In the genomic region with DNA sequence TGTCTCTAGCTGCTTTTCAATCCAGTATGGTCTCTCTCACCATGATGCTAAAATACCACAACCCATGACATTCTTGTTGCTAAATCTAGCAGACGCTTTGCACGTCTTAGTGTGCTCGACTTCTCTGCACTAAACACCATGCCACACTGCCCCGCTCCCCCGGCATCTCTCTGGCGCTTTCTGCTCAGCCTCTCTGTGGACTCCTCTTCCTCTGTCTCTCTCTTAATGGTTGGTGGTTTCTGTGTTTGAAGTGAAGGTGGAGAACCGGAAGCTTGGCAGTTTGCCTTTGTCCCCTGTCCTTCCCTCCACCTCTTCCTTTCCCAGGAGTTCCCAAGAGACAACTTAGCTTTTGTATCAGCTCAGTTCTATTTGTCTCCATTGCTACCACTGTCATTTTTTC, we compare ENCODE assay signal across 15 cellular contexts. TPM values are rescaled to one million over a fixed set of nuclear protein-coding genes. Genes with fewer than 3 reads are reported as not detected.
A peak's percentile ranks its signal among the peaks of the same experiment; 100 is the strongest.
DNase-seq lines count a peak whose midpoint lies in the region; ATAC-seq and TF ChIP-seq lines count a peak whose summit lies in the region.
"Had no signal": no experiment of that assay in that cellular context is flagged by ENCODE, and none has a peak within 500 bp of the region (broad histone marks: within the 10 kb centered on the region; RNA-seq: fewer than 3 reads in every experiment).

No MANE protein-coding gene starts in this region.

- intact Hi-C loops in activated CD4-positive, alpha-beta T cell treated with anti-CD3 and anti-CD28 coated beads for 36 hours (cut with DNase I, micrococcal nuclease): no loop called here
- intact Hi-C loops in naive thymus-derived CD4-positive, alpha-beta T cell (cut with micrococcal nuclease): no loop called here
- intact Hi-C loops in sigmoid colon (cut with DNase I): no loop called here

- no peaks in the 10 kb centered on the region for H3K27me3 Mint-ChIP-seq in activated CD4-positive, alpha-beta T cell treated with anti-CD3 and anti-CD28 coated beads for 36 hours
- H3K27me3 Mint-ChIP-seq in T-helper 17 cell: no peaks in the 10 kb centered on the region
- H3K27me3 Mint-ChIP-seq in naive thymus-derived CD4-positive, alpha-beta T cell: no peaks in the 10 kb centered on the region
- no peaks in the 10 kb centered on the region for H3K27me3 Mint-ChIP-seq in GM23338 (ENCODE audit: insufficient read depth, low read depth, poor library complexity)
- H3K27me3 Mint-ChIP-seq: type B pancreatic cell had no signal

- no peaks in the 10 kb centered on the region for H3F3A ChIP-seq in GM23338 (replicated peaks; ENCODE audit: low read depth)

- peaks cover 0 to 19% of the 10 kb centered on the region in 2 donors for H3K4me1 ChIP-seq in naive thymus-derived CD4-positive, alpha-beta T cell (ENCODE audit: control insufficient read depth in 2 of 2, insufficient read depth in 2 of 2, low read length in 2 of 2)
- no peaks in the 10 kb centered on the region for H3K4me1 ChIP-seq in sigmoid colon
- no peaks in the 10 kb centered on the region for H3K4me1 ChIP-seq in GM23338 (ENCODE audit: insufficient read depth)
- H3K4me1 ChIP-seq: gastrocnemius medialis had no signal

- peak overlapping the region; percentile 74 for H3K27ac Mint-ChIP-seq in activated CD4-positive, alpha-beta T cell treated with anti-CD3 and anti-CD28 coated beads for 36 hours
- H3K27ac Mint-ChIP-seq in T-helper 17 cell (peak overlapping the region; percentile 95), GM23338 (no peak overlapping the region)
- H3K27ac Mint-ChIP-seq in naive thymus-derived CD4-positive, alpha-beta T cell: peak overlapping the region; percentile 68 to 88 (median 85)
- H3K27ac Mint-ChIP-seq: type B pancreatic cell had no signal

- peak; percentile 30 for DNase-seq in activated CD4-positive, alpha-beta T cell treated with anti-CD3 and anti-CD28 coated beads for 36 hours
- no peak for DNase-seq in activated CD4-positive, alpha-beta T cell treated with anti-CD3 and anti-CD28 coated beads, Interleukin-2, amount 50 U/mL, for 1 hour
- DNase-seq in T-helper 17 cell: no peak
- DNase-seq in naive thymus-derived CD4-positive, alpha-beta T cell: peak in 2 of 9 donors; percentile 14 to 29
- DNase-seq in sigmoid colon: no peak
- no peak for DNase-seq in NCI-H1092 treated with DMSO at 0.1 percent for 48 hours (lab: John Stamatoyannopoulos, UW)
- DNase-seq in GM23338 (ENCODE audit: low spot score): no peak
- DNase-seq: anterior cingulate cortex, gastrocnemius medialis, NCI-H1105, SK-N-SH had no signal

- H3K4me2 ChIP-seq in GM23338: no peak overlapping the region
- H3K4me2 ChIP-seq: SK-N-SH had no signal

- no peak for TF ChIP-seq EP300 in sigmoid colon (IDR thresholded peaks at IDR 0.05)

- H3K27ac ChIP-seq in naive thymus-derived CD4-positive, alpha-beta T cell (ENCODE audit: low read depth, low read length): peak overlapping the region; percentile 49
- H3K27ac ChIP-seq in sigmoid colon (no peak overlapping the region), GM23338 (ENCODE audit: low read depth) (no peak overlapping the region)
- H3K27ac ChIP-seq: gastrocnemius medialis, skin epidermis had no signal

- no peaks in the 10 kb centered on the region for H4K20me1 ChIP-seq in GM23338 (replicated peaks; ENCODE audit: insufficient read depth)

- no peaks in the 10 kb centered on the region for H3K9me2 ChIP-seq in GM23338 (ENCODE audit: insufficient read depth)
- H3K9me2 ChIP-seq: SK-N-SH had no signal

- peak; percentile 74 for ATAC-seq in activated CD4-positive, alpha-beta T cell treated with anti-CD3 and anti-CD28 coated beads for 36 hours
- ATAC-seq in GM21515 (IDR thresholded peaks at IDR 0.05; ENCODE audit: unreplicated experiment): peak; percentile 60
- ATAC-seq in T-helper 17 cell: peak; percentile 82
- peak; percentile 80 for ATAC-seq in naive thymus-derived CD4-positive, alpha-beta T cell
- no peak for ATAC-seq in GM23338
- ATAC-seq: gastrocnemius medialis had no signal

- no peaks in the 10 kb centered on the region for H3K9me3 ChIP-seq in T-helper 17 cell (ENCODE audit: control insufficient read depth, low read length, poor library complexity, severe bottlenecking)
- no peaks in the 10 kb centered on the region for H3K9me3 ChIP-seq in naive thymus-derived CD4-positive, alpha-beta T cell (ENCODE audit: control insufficient read depth in 2 of 3, low read length in 3 of 3)
- H3K9me3 ChIP-seq in sigmoid colon: no peaks in the 10 kb centered on the region
- H3K9me3 ChIP-seq: gastrocnemius medialis, SK-N-SH had no signal

- no peak for TF ChIP-seq POLR2A in sigmoid colon (IDR thresholded peaks at IDR 0.05)

- TF ChIP-seq CTCF in sigmoid colon (IDR thresholded peaks at IDR 0.05): no peak
- no peak for TF ChIP-seq CTCF in GM23338 (conservative IDR thresholded peaks at IDR 0.05; ENCODE audit: low read depth in 2 of 2)

- POLR2A ChIA-PET in activated CD4-positive, alpha-beta T cell treated with anti-CD3 and anti-CD28 coated beads for 36 hours (lab: Charles Lee): no interaction called here
- POLR2A ChIA-PET in naive thymus-derived CD4-positive, alpha-beta T cell (lab: Charles Lee): interaction anchor here (0.7 to 1.5 kb wide), 3 partner anchors 9 to 39 kb away, joined by 5 to 6 read pairs (median 6); a partner anchor contains a TSS

- H3K4me3 ChIP-seq in naive thymus-derived CD4-positive, alpha-beta T cell (ENCODE audit: low read length): no peak overlapping the region
- H3K4me3 ChIP-seq in sigmoid colon: no peak overlapping the region
- no peak overlapping the region for H3K4me3 ChIP-seq in GM23338
- H3K4me3 ChIP-seq: gastrocnemius medialis, skin epidermis had no signal

- H3K36me3 Mint-ChIP-seq in activated CD4-positive, alpha-beta T cell treated with anti-CD3 and anti-CD28 coated beads for 36 hours (ENCODE audit: low read depth): peaks cover 38% of the 10 kb centered on the region
- H3K36me3 Mint-ChIP-seq in T-helper 17 cell (ENCODE audit: low read depth): peaks cover 18% of the 10 kb centered on the region
- H3K36me3 Mint-ChIP-seq in naive thymus-derived CD4-positive, alpha-beta T cell: peaks cover 25 to 50% (median 44%) of the 10 kb centered on the region in 5 donors
- H3K36me3 Mint-ChIP-seq in GM23338 (ENCODE audit: low read depth): peaks cover 28% of the 10 kb centered on the region

- peaks cover 37% of the 10 kb centered on the region for H3K4me1 Mint-ChIP-seq in activated CD4-positive, alpha-beta T cell treated with anti-CD3 and anti-CD28 coated beads for 36 hours
- H3K4me1 Mint-ChIP-seq in T-helper 17 cell (peaks cover 42% of the 10 kb centered on the region), GM23338 (no peaks in the 10 kb centered on the region)
- H3K4me1 Mint-ChIP-seq in naive thymus-derived CD4-positive, alpha-beta T cell: peaks cover 40 to 82% (median 64%) of the 10 kb centered on the region in 7 donors
- H3K4me1 Mint-ChIP-seq: neural crest cell had no signal

- H3K27me3 ChIP-seq in naive thymus-derived CD4-positive, alpha-beta T cell (ENCODE audit: control insufficient read depth in 2 of 2, insufficient read depth in 2 of 2, low read length in 2 of 2): no peaks in the 10 kb centered on the region
- H3K27me3 ChIP-seq in sigmoid colon (no peaks in the 10 kb centered on the region), GM23338 (ENCODE audit: insufficient read depth) (no peaks in the 10 kb centered on the region)
- H3K27me3 ChIP-seq: gastrocnemius medialis had no signal

- no peak overlapping the region for H3K4me3 Mint-ChIP-seq in activated CD4-positive, alpha-beta T cell treated with anti-CD3 and anti-CD28 coated beads for 36 hours
- peak overlapping the region; percentile 92 for H3K4me3 Mint-ChIP-seq in T-helper 17 cell
- peak overlapping the region in 9 of 10 donors; percentile 13 to 89 (median 69) for H3K4me3 Mint-ChIP-seq in naive thymus-derived CD4-positive, alpha-beta T cell
- no peak overlapping the region for H3K4me3 Mint-ChIP-seq in GM23338
- H3K4me3 Mint-ChIP-seq: neural crest cell, type B pancreatic cell had no signal

- H3K79me2 ChIP-seq in GM23338 (replicated peaks; ENCODE audit: insufficient read depth): no peaks in the 10 kb centered on the region

- WGBS in sigmoid colon, 2 donors: 51 to 82% methylated on average over 7 of the region's 7 CpGs

- H3K36me3 ChIP-seq in naive thymus-derived CD4-positive, alpha-beta T cell (ENCODE audit: control insufficient read depth in 2 of 3, insufficient read depth in 3 of 3, low read length in 3 of 3): peaks cover 18 to 54% (median 51%) of the 10 kb centered on the region in 3 experiments
- peaks cover 15 to 73% (median 44%) of the 10 kb centered on the region in 4 donors for H3K36me3 ChIP-seq in sigmoid colon
- peaks cover 18% of the 10 kb centered on the region for H3K36me3 ChIP-seq in GM23338 (ENCODE audit: insufficient read depth)

- no peak overlapping the region for H2AFZ ChIP-seq in GM23338

- H3K9me3 Mint-ChIP-seq in activated CD4-positive, alpha-beta T cell treated with anti-CD3 and anti-CD28 coated beads for 36 hours (ENCODE audit: low read depth): no peaks in the 10 kb centered on the region
- H3K9me3 Mint-ChIP-seq in naive thymus-derived CD4-positive, alpha-beta T cell: no peaks in the 10 kb centered on the region
- no peaks in the 10 kb centered on the region for H3K9me3 Mint-ChIP-seq in GM23338
- H3K9me3 Mint-ChIP-seq: neural crest cell, type B pancreatic cell had no signal

- CTCF ChIA-PET in activated CD4-positive, alpha-beta T cell treated with anti-CD3 and anti-CD28 coated beads for 36 hours (lab: Charles Lee): interaction anchor here (1.4 to 3.9 kb wide), 4 partner anchors 9 to 261 kb away, joined by 3 to 24 read pairs (median 4); a partner anchor contains a TSS
- CTCF ChIA-PET in naive thymus-derived CD4-positive, alpha-beta T cell (lab: Charles Lee): interaction anchor here (1.0 kb wide), 1 partner anchor 16 kb away, joined by 4 read pairs; no protein-coding TSS in a partner anchor

RNA-seq across cellular contexts. Expression of a gene that starts 8.8 kb away (rescaled TPM):
- 10 to 100 TPM; 74.8 to 79.1 TPM for total RNA-seq in activated CD4-positive, alpha-beta T cell treated with anti-CD3 and anti-CD28 coated beads for 36 hours
- total RNA-seq in T-helper 17 cell (10 to 100 TPM; 76.3 to 87.3 TPM), sigmoid colon (10 to 100 TPM; 30.7 to 68.5 (median 63.3) TPM)
- total RNA-seq in naive thymus-derived CD4-positive, alpha-beta T cell: 100 to 1,000 TPM in 3 of 5 experiments, 10 to 100 TPM in 2; 79.6 to 158 (median 123) TPM
- 10 to 100 TPM; 48.6 to 62.9 TPM for polyA plus RNA-seq in naive thymus-derived CD4-positive, alpha-beta T cell
- polyA plus RNA-seq in sigmoid colon (10 to 100 TPM; 38.8 to 51.2 (median 45.0) TPM), GM23338 (2016; fragmentation: Nextera tagmentation; extraction: Ambion mirVana) (21.9 and 26.2 TPM in 2 replicates)
- 25.4 and 33.0 TPM in 2 replicates for total RNA-seq in GM23338 (2014; rRNA removed; shearing (Covaris generic))

RNA-seq across cellular contexts. Expression of a gene that starts 55.8 kb away (rescaled TPM):
- 10 to 100 TPM in 1 of 2 experiments, 1 to 10 TPM in 1; 9.7 to 11.6 TPM for total RNA-seq in activated CD4-positive, alpha-beta T cell treated with anti-CD3 and anti-CD28 coated beads for 36 hours
- 10 to 100 TPM in 1 of 2 donors, 1 to 10 TPM in 1; 9.9 to 10.7 TPM for total RNA-seq in T-helper 17 cell
- 10 to 100 TPM in 1 of 5 experiments, 1 to 10 TPM in 4; 3.7 to 31.2 (median 4.9) TPM for total RNA-seq in naive thymus-derived CD4-positive, alpha-beta T cell
- 1 to 10 TPM; 2.6 to 4.0 TPM for polyA plus RNA-seq in naive thymus-derived CD4-positive, alpha-beta T cell
- 10 to 100 TPM; 14.8 to 31.0 (median 22.1) TPM for total RNA-seq in sigmoid colon
- polyA plus RNA-seq in sigmoid colon: 1 to 10 TPM; 5.4 to 8.3 (median 7.8) TPM
- 4.2 and 4.3 TPM in 2 replicates for total RNA-seq in GM23338 (2014; rRNA removed; shearing (Covaris generic))
- polyA plus RNA-seq in GM23338 (2016; fragmentation: Nextera tagmentation; extraction: Ambion mirVana): 2.3 and 3.2 TPM in 2 replicates

RNA-seq across cellular contexts. Expression of a gene that starts 55.9 kb away (rescaled TPM):
- 1 to 10 TPM; 3.3 to 3.7 TPM for total RNA-seq in activated CD4-positive, alpha-beta T cell treated with anti-CD3 and anti-CD28 coated beads for 36 hours
- total RNA-seq in T-helper 17 cell (under 1 TPM; 0.22 to 0.37 TPM), sigmoid colon (1 to 10 TPM; 3.1 to 8.4 (median 7.4) TPM)
- 10 to 100 TPM in 1 of 5 experiments, under 1 TPM in 4; 0.19 to 10.4 (median 0.40) TPM for total RNA-seq in naive thymus-derived CD4-positive, alpha-beta T cell
- not detected for polyA plus RNA-seq in naive thymus-derived CD4-positive, alpha-beta T cell
- polyA plus RNA-seq in sigmoid colon (1 to 10 TPM in 1 of 3 donors, under 1 TPM in 2; 0.60 to 2.7 (median 0.92) TPM), GM23338 (2016; fragmentation: Nextera tagmentation; extraction: Ambion mirVana) (14.6 and 16.3 TPM in 2 replicates)
- 17.5 and 24.7 TPM in 2 replicates for total RNA-seq in GM23338 (2014; rRNA removed; shearing (Covaris generic))

Comparison
In these comparisons a context has a peak if more than half of its experiments do, and no peak if none do; other contexts are left out.
1. H3K4me3 Mint-ChIP-seq: peak in T-helper 17 cell (single experiment) and naive thymus-derived CD4-positive, alpha-beta T cell (9 of 10); none in activated CD4-positive, alpha-beta T cell treated with anti-CD3 and anti-CD28 coated beads for 36 hours (single experiment) and GM23338 (single experiment).